In genomic region chr21:37459575-37459974, GRCh38 we compare ENCODE assay signal across 16 cellular contexts.
A peak's percentile ranks its signal among the peaks of the same experiment; 100 is the strongest.
DNase-seq lines count a peak whose midpoint lies in the region; ATAC-seq and TF ChIP-seq lines count a peak whose summit lies in the region.
"Had no signal": no experiment of that assay in that cellular context is flagged by ENCODE, and none has a peak within 500 bp of the region (broad histone marks: within the 10 kb centered on the region; RNA-seq: fewer than 3 reads in every experiment).

No MANE protein-coding gene starts in this region.

- H3K36me3 Mint-ChIP-seq in GM23338 (ENCODE audit: low read depth) (peaks cover 5% of the 10 kb centered on the region; the same call in 1 of the 3 replicates), immature natural killer cell (no peaks in the 10 kb centered on the region)
- H3K36me3 Mint-ChIP-seq in activated CD8-positive, alpha-beta T cell treated with anti-CD3 and anti-CD28 coated beads, Interleukin-2, amount 10 ng/mL, durations not matched to agents 7 days and 5 days (ENCODE audit: low read depth), result peaks cover 19% of the 10 kb centered on the region
- H3K36me3 Mint-ChIP-seq: activated naive CD4-positive, alpha-beta T cell treated with anti-CD3 and anti-CD28 coated beads, Interleukin-2, amount 50 U/mL, for 72 hours had no signal

- H3K4me3 ChIP-seq in ACC112 (ENCODE audit: low read depth, low read length) (peak overlapping the region; percentile 50), GM23338 (no peak overlapping the region)
- H3K4me3 ChIP-seq: dorsolateral prefrontal cortex, ovary had no signal

- H3K79me2 ChIP-seq in ACC112 (ENCODE audit: control insufficient read depth, insufficient read depth, low read length, unreplicated experiment) (peaks cover 93% of the 10 kb centered on the region), GM23338 (replicated peaks; ENCODE audit: insufficient read depth) (peaks cover 98% of the 10 kb centered on the region)

- H3K9me3 Mint-ChIP-seq in GM23338, result no peaks in the 10 kb centered on the region
- H3K9me3 Mint-ChIP-seq in activated CD8-positive, alpha-beta T cell treated with anti-CD3 and anti-CD28 coated beads, Interleukin-2, amount 10 ng/mL, durations not matched to agents 7 days and 5 days (ENCODE audit: insufficient read depth), result no peaks in the 10 kb centered on the region
- H3K9me3 Mint-ChIP-seq in immature natural killer cell, result no peaks in the 10 kb centered on the region
- H3K9me3 Mint-ChIP-seq: activated naive CD4-positive, alpha-beta T cell treated with anti-CD3 and anti-CD28 coated beads, Interleukin-2, amount 50 U/mL, for 72 hours; stimulated activated effector memory CD8-positive, alpha-beta T cell treated with anti-CD3 and anti-CD28 coated beads, Interleukin-12 subunit alpha, Interleukin-12 subunit beta, amount 100 ng/mL, for 72 hours; T-helper 1 cell treated with Interleukin-12 subunit alpha and Interleukin-12 subunit beta and Interleukin-4 antibody, amounts not matched to agents 30 μg/mL and 1 μg/mL, for 36 hours had no signal

- H3K4me2 ChIP-seq in GM23338, result 0 out of 2 replicates have a peak overlapping the region, but pooled peaks have one; percentile 1

- peaks cover 34% of the 10 kb centered on the region for H4K20me1 ChIP-seq in GM23338 (replicated peaks; ENCODE audit: insufficient read depth)

- H3K27ac Mint-ChIP-seq in GM23338 (no peak overlapping the region), immature natural killer cell (peak overlapping the region; percentile 49 to 88 (median 77))
- peak overlapping the region; percentile 40 for H3K27ac Mint-ChIP-seq in activated CD8-positive, alpha-beta T cell treated with anti-CD3 and anti-CD28 coated beads, Interleukin-2, amount 10 ng/mL, durations not matched to agents 7 days and 5 days
- H3K27ac Mint-ChIP-seq: T-helper 1 cell treated with Interleukin-12 subunit alpha and Interleukin-12 subunit beta and Interleukin-4 antibody, amounts not matched to agents 30 μg/mL and 1 μg/mL, for 36 hours had no signal

- H3K36me3 ChIP-seq in ACC112 (ENCODE audit: insufficient read depth, low read length) (no peaks in the 10 kb centered on the region), GM23338 (ENCODE audit: insufficient read depth) (no peaks in the 10 kb centered on the region)
- H3K36me3 ChIP-seq: ovary had no signal

- peaks cover 78% of the 10 kb centered on the region for H3K4me1 Mint-ChIP-seq in GM23338
- peaks cover 70% of the 10 kb centered on the region for H3K4me1 Mint-ChIP-seq in activated CD8-positive, alpha-beta T cell treated with anti-CD3 and anti-CD28 coated beads, Interleukin-2, amount 10 ng/mL, durations not matched to agents 7 days and 5 days (ENCODE audit: low read depth)
- H3K4me1 Mint-ChIP-seq in immature natural killer cell, result peaks cover 88 to 99% of the 10 kb centered on the region in 2 donors

- H3F3A ChIP-seq in GM23338 (replicated peaks; ENCODE audit: low read depth), result no peaks in the 10 kb centered on the region; the same call in 1 of the 2 replicates

- peak overlapping the region; percentile 29 for H3K27ac ChIP-seq in ACC112 (ENCODE audit: low read depth, low read length)
- no peak overlapping the region for H3K27ac ChIP-seq in GM23338 (ENCODE audit: low read depth)
- H3K27ac ChIP-seq: ovary had no signal

- no peak for DNase-seq in GM23338 (ENCODE audit: low spot score)
- no peak for DNase-seq in activated CD8-positive, alpha-beta T cell treated with anti-CD3 and anti-CD28 coated beads, Interleukin-2, amount 10 ng/mL, durations not matched to agents 7 days and 5 days
- DNase-seq in immature natural killer cell, result no peak
- DNase-seq in stimulated activated CD8-positive, alpha-beta memory T cell treated with anti-CD3 and anti-CD28 coated beads, Interleukin-4, amount 100 ng/mL, for 48 hours, result no peak
- DNase-seq in NCI-H1436 (lab: John Stamatoyannopoulos, UW), result no peak
- DNase-seq in ACHN, result no peak
- no peak for DNase-seq in stimulated activated naive CD4-positive, alpha-beta T cell (lab: John Stamatoyannopoulos, UW)
- DNase-seq: dorsolateral prefrontal cortex; GDM1; left ventricle myocardium superior; ovary; stimulated activated CD4-positive, alpha-beta T cell treated with anti-CD3 and anti-CD28 coated beads, Interleukin-1b, Interleukin-23, amount 100 ng/mL, for 48 hours had no signal

- in situ Hi-C loops in ACHN (cut with HindIII; ENCODE audit: low pct_ligation_motif_present, low pct_unique_long_range_greater_than_20kb, low sequenced_read_pairs), result no loop called here

- H3K4me1 ChIP-seq in ACC112 (ENCODE audit: control insufficient read depth, insufficient read depth, low read length, unreplicated experiment), result peaks cover 50% of the 10 kb centered on the region
- H3K4me1 ChIP-seq in GM23338 (ENCODE audit: insufficient read depth), result peaks cover 63% of the 10 kb centered on the region

- POLR2A ChIA-PET in activated CD8-positive, alpha-beta T cell treated with anti-CD3 and anti-CD28 coated beads, Interleukin-2, amount 10 ng/mL, durations not matched to agents 7 days and 5 days (lab: Charles Lee), result no interaction called here

- H3K9me2 ChIP-seq in GM23338 (ENCODE audit: insufficient read depth), result no peaks in the 10 kb centered on the region

- ATAC-seq in GM23338, result no peak
- no peak for ATAC-seq in activated CD8-positive, alpha-beta T cell treated with anti-CD3 and anti-CD28 coated beads, Interleukin-2, amount 10 ng/mL, durations not matched to agents 7 days and 5 days
- ATAC-seq: activated naive CD4-positive, alpha-beta T cell treated with anti-CD3 and anti-CD28 coated beads, Interleukin-2, amount 50 U/mL, for 72 hours; left ventricle myocardium superior; stimulated activated effector memory CD8-positive, alpha-beta T cell treated with anti-CD3 and anti-CD28 coated beads, Interleukin-12 subunit alpha, Interleukin-12 subunit beta, amount 100 ng/mL, for 72 hours had no signal

- H3K27me3 Mint-ChIP-seq in GM23338 (ENCODE audit: insufficient read depth, low read depth, poor library complexity) (peaks cover 6% of the 10 kb centered on the region), immature natural killer cell (ENCODE audit: low read depth in 3 of 3) (peaks cover 3 to 12% (median 9%) of the 10 kb centered on the region in 3 donors)
- no peaks in the 10 kb centered on the region for H3K27me3 Mint-ChIP-seq in activated CD8-positive, alpha-beta T cell treated with anti-CD3 and anti-CD28 coated beads, Interleukin-2, amount 10 ng/mL, durations not matched to agents 7 days and 5 days (ENCODE audit: low read depth)

- H3K27me3 ChIP-seq in ACC112 (ENCODE audit: insufficient read depth, low read length), result no peaks in the 10 kb centered on the region
- H3K27me3 ChIP-seq in GM23338 (ENCODE audit: insufficient read depth), result no peaks in the 10 kb centered on the region
- H3K27me3 ChIP-seq: dorsolateral prefrontal cortex, ovary had no signal

- H3K4me3 Mint-ChIP-seq in GM23338 (no peak overlapping the region), immature natural killer cell (no peak overlapping the region)
- H3K4me3 Mint-ChIP-seq in activated CD8-positive, alpha-beta T cell treated with anti-CD3 and anti-CD28 coated beads, Interleukin-2, amount 10 ng/mL, durations not matched to agents 7 days and 5 days, result no peak overlapping the region
- H3K4me3 Mint-ChIP-seq: T-helper 1 cell treated with Interleukin-12 subunit alpha and Interleukin-12 subunit beta and Interleukin-4 antibody, amounts not matched to agents 30 μg/mL and 1 μg/mL, for 36 hours had no signal

- CTCF ChIA-PET in activated CD8-positive, alpha-beta T cell treated with anti-CD3 and anti-CD28 coated beads, Interleukin-2, amount 10 ng/mL, durations not matched to agents 7 days and 5 days (lab: Charles Lee), result no interaction called here

- H2AFZ ChIP-seq in ACC112 (ENCODE audit: low read length, unreplicated experiment) (no peak overlapping the region), GM23338 (no peak overlapping the region)

- no peak for TF ChIP-seq CTCF in GM23338 (conservative IDR thresholded peaks at IDR 0.05; ENCODE audit: low read depth in 2 of 2)

TF ChIP-seq in GM23338, 12 proteins besides CTCF, POLR2A, EP300 and RAD21 (continues in another document):
- TF ChIP-seq REST (IDR thresholded peaks at IDR 0.05; ENCODE audit: unreplicated experiment), result no peak
- TF ChIP-seq NANOG (IDR thresholded peaks at IDR 0.05; ENCODE audit: borderline replicate concordance), result no peak
- no peak for TF ChIP-seq ZNF114 (CRISPR knock-in tag; IDR thresholded peaks at IDR 0.05)
- TF ChIP-seq POLR2AphosphoS5 (IDR thresholded peaks at IDR 0.05; ENCODE audit: low read depth), result no peak
- no peak for TF ChIP-seq ETS1 (IDR thresholded peaks at IDR 0.05)
